15 cellular contexts compared by ENCODE assay signal in genomic region chr7:5232485-5232837, GRCh38. TPM values are rescaled to one million over a fixed set of nuclear protein-coding genes. Genes with fewer than 3 reads are reported as not detected.
DNase-seq lines count a peak whose midpoint lies in the region; ATAC-seq and TF ChIP-seq lines count a peak whose summit lies in the region.
"Had no signal": no experiment of that assay in that cellular context is flagged by ENCODE, and none has a peak within 500 bp of the region (broad histone marks: within the 10 kb centered on the region; RNA-seq: fewer than 3 reads in every experiment).

No MANE protein-coding gene starts in this region.

- TF ChIP-seq POLR2A in erythroblast (IDR thresholded peaks at IDR 0.05; ENCODE audit: low read length), result no peak

- DNase-seq in activated B cell treated with CpG ODN at 0.5 μM for 24 hours, result no peak
- no peak for DNase-seq in erythroblast (lab: John Stamatoyannopoulos, UW)
- DNase-seq in NCI-H187 (lab: John Stamatoyannopoulos, UW), result no peak
- DNase-seq: activated CD4-positive, CD25-positive, alpha-beta regulatory T cell treated with anti-CD3 and anti-CD28 coated beads, Interleukin-2, amount 50 U/mL, for 72 hours; AML-193; brain microvascular endothelial cell; gastrocnemius medialis; PC-9; T1000 had no signal

- peaks cover 42% of the 10 kb centered on the region for H3K36me3 Mint-ChIP-seq in activated B cell treated with CpG ODN at 0.5 μM for 24 hours (ENCODE audit: low read depth)
- H3K36me3 Mint-ChIP-seq in stimulated activated memory B cell treated with anti-CD40 and anti-IgM and Interleukin-4, amounts not matched to agents 10 μg/mL and 1 μg/mL and 100 μg/mL, for 72 hours, result peaks cover 49% of the 10 kb centered on the region

- peaks cover 79% of the 10 kb centered on the region for H3K4me1 Mint-ChIP-seq in activated B cell treated with CpG ODN at 0.5 μM for 24 hours
- peaks cover 79% of the 10 kb centered on the region for H3K4me1 Mint-ChIP-seq in stimulated activated memory B cell treated with anti-CD40 and anti-IgM and Interleukin-4, amounts not matched to agents 10 μg/mL and 1 μg/mL and 100 μg/mL, for 72 hours

- peak overlapping the region; percentile 99 for H3K27ac Mint-ChIP-seq in activated B cell treated with CpG ODN at 0.5 μM for 24 hours
- H3K27ac Mint-ChIP-seq in stimulated activated memory B cell treated with anti-CD40 and anti-IgM and Interleukin-4, amounts not matched to agents 10 μg/mL and 1 μg/mL and 100 μg/mL, for 72 hours, result peak overlapping the region; percentile 100
- H3K27ac Mint-ChIP-seq: activated T-helper 1 cell treated with anti-CD3 and anti-CD28 coated beads, Interleukin-12 subunit alpha, Interleukin-12 subunit beta, Interleukin-2, Interleukin-4 antibody, amounts not matched to agents 30 ng/mL and 10 ng/mL and 1 ng/mL, durations not matched to agents 14 hours and 24 hours and 36 hours had no signal

- no peaks in the 10 kb centered on the region for H3K9me3 Mint-ChIP-seq in activated B cell treated with CpG ODN at 0.5 μM for 24 hours
- no peaks in the 10 kb centered on the region for H3K9me3 Mint-ChIP-seq in stimulated activated memory B cell treated with anti-CD40 and anti-IgM and Interleukin-4, amounts not matched to agents 10 μg/mL and 1 μg/mL and 100 μg/mL, for 72 hours
- H3K9me3 Mint-ChIP-seq: activated T-helper 1 cell treated with anti-CD3 and anti-CD28 coated beads, Interleukin-12 subunit alpha, Interleukin-12 subunit beta, Interleukin-2, Interleukin-4 antibody, amounts not matched to agents 30 ng/mL and 10 ng/mL and 1 ng/mL, durations not matched to agents 14 hours and 24 hours and 36 hours had no signal

- CTCF ChIA-PET in activated B cell treated with CpG ODN at 0.5 μM for 24 hours (lab: Charles Lee), result interaction anchor here (0.6 to 1.6 kb wide), 3 partner anchors 8 to 466 kb away, joined by 3 to 12 read pairs (median 5); no protein-coding TSS in a partner anchor

- peak; percentile 0 for ATAC-seq in GM21423 (IDR thresholded peaks at IDR 0.05; ENCODE audit: unreplicated experiment)
- no peak for ATAC-seq in activated B cell treated with CpG ODN at 0.5 μM for 24 hours (ENCODE audit: low read depth)
- ATAC-seq in stimulated activated memory B cell treated with anti-CD40 and anti-IgM and Interleukin-4, amounts not matched to agents 10 μg/mL and 1 μg/mL and 100 μg/mL, for 72 hours, result no peak
- no peak for ATAC-seq in activated CD4-positive, CD25-positive, alpha-beta regulatory T cell treated with anti-CD3 and anti-CD28 coated beads, Interleukin-2, amount 50 U/mL, for 24 hours
- ATAC-seq: gastrocnemius medialis had no signal

- POLR2A ChIA-PET in activated B cell treated with CpG ODN at 0.5 μM for 24 hours (lab: Charles Lee), result interaction anchor here (0.6 to 8.3 kb wide), 9 partner anchors 8 to 591 kb away, joined by 3 to 158 read pairs (median 10); partner anchors contain the start of gene WIPI2

- H3K4me3 ChIP-seq in GM08714 (ENCODE audit: low read length), result peak overlapping the region; percentile 17; the same call in 1 of the 2 replicates
- H3K4me3 ChIP-seq: gastrocnemius medialis, PC-9, right lobe of liver had no signal

- peak overlapping the region; percentile 81 for H3K4me3 Mint-ChIP-seq in activated B cell treated with CpG ODN at 0.5 μM for 24 hours
- peak overlapping the region; percentile 82 for H3K4me3 Mint-ChIP-seq in stimulated activated memory B cell treated with anti-CD40 and anti-IgM and Interleukin-4, amounts not matched to agents 10 μg/mL and 1 μg/mL and 100 μg/mL, for 72 hours
- H3K4me3 Mint-ChIP-seq: activated T-helper 1 cell treated with anti-CD3 and anti-CD28 coated beads, Interleukin-12 subunit alpha, Interleukin-12 subunit beta, Interleukin-2, Interleukin-4 antibody, amounts not matched to agents 30 ng/mL and 10 ng/mL and 1 ng/mL, durations not matched to agents 14 hours and 24 hours and 36 hours had no signal

- no peak for TF ChIP-seq CTCF in activated B cell treated with CpG ODN at 0.5 μM for 24 hours (IDR thresholded peaks at IDR 0.05)

- intact Hi-C loops in activated B cell treated with CpG ODN at 0.5 μM for 24 hours (cut with micrococcal nuclease), result loop anchor here (1.0 to 5.0 kb wide), 4 partner anchors 9 to 260 kb away; partner anchors contain the start of gene TNRC18

- H3K27me3 Mint-ChIP-seq in activated B cell treated with CpG ODN at 0.5 μM for 24 hours, result no peaks in the 10 kb centered on the region
- H3K27me3 Mint-ChIP-seq in stimulated activated memory B cell treated with anti-CD40 and anti-IgM and Interleukin-4, amounts not matched to agents 10 μg/mL and 1 μg/mL and 100 μg/mL, for 72 hours, result no peaks in the 10 kb centered on the region

RNA-seq across cellular contexts. Expression of gene WIPI2, which starts 42.4 kb away (rescaled TPM):
- total RNA-seq in activated B cell treated with CpG ODN at 0.5 μM for 24 hours, result 68.4 and 75.3 TPM in 2 replicates

RNA-seq across cellular contexts. Expression of gene SLC29A4, which starts 50.3 kb away (rescaled TPM):
- total RNA-seq in activated B cell treated with CpG ODN at 0.5 μM for 24 hours, result 0.32 and 0.38 TPM in 2 replicates
